ENCODE assay signal across 18 cellular contexts in the genomic region with DNA sequence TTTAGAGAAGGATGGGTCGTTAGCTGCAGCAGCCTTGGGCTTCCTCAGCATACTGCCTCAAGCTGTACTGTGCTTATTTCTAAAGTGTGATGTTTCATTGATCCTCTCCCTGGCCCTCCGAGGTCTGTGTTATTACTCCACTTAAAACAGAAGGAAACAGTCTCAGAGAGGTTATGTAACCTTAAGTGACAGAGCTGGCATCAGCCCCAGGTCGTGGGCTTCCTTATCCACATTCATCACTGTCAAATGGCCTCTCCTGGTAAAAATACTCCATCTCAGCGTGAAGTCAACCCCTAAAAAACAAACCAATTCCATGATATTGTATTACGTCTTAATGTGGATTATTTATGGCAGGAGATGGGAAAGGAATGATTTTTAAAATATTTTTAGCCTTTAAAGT.
A peak's percentile ranks its signal among the peaks of the same experiment; 100 is the strongest.
DNase-seq lines count a peak whose midpoint lies in the region; ATAC-seq, FAIRE-seq and TF ChIP-seq lines count a peak whose summit lies in the region.
"Had no signal": no experiment of that assay in that cellular context is flagged by ENCODE, and none has a peak within 500 bp of the region (broad histone marks: within the 10 kb centered on the region; RNA-seq: fewer than 3 reads in every experiment).

No MANE protein-coding gene starts in this region.

- no peaks in the 10 kb centered on the region for H3K9me3 ChIP-seq in HEK293 (ENCODE audit: control insufficient read depth, insufficient read depth, low read depth, low read length)
- H3K9me3 ChIP-seq in heart left ventricle: peaks cover 0 to 9% (median 0%) of the 10 kb centered on the region in 12 donors
- no peaks in the 10 kb centered on the region for H3K9me3 ChIP-seq in pancreas
- H3K9me3 ChIP-seq in WERI-Rb-1 (ENCODE audit: severe bottlenecking): no peaks in the 10 kb centered on the region
- H3K9me3 ChIP-seq: SJSA1 had no signal

- H3K27me3 Mint-ChIP-seq in natural killer cell treated with Interleukin-12 subunit alpha and Interleukin-12 subunit beta and Interleukin-15 and Interleukin-18, amount 100 ng/mL, for 72 hours: no peaks in the 10 kb centered on the region
- H3K27me3 Mint-ChIP-seq: activated naive CD4-positive, alpha-beta T cell treated with anti-CD3 and anti-CD28 coated beads, Interleukin-2, amount 50 U/mL, for 24 hours; activated T-cell treated with anti-CD3 and anti-CD28 coated beads, Interleukin-2, amount 50 U/mL, for 24 hours; brain had no signal

- intact Hi-C loops in heart left ventricle (cut with DNase I): no loop called here
- intact Hi-C loops in pancreas (cut with DNase I): no loop called here

- POLR2A ChIA-PET in HEK293 (lab: Yijun Ruan, JAX): no interaction called here

- TF ChIP-seq POLR2A in heart left ventricle (IDR thresholded peaks at IDR 0.05): no peak

- 15 to 22% (median 19%) methylated on average over 5 of the region's 5 CpGs for WGBS in heart left ventricle, 4 donors
- WGBS in pancreas, 2 donors: 32 to 35% methylated on average over 5 of the region's 5 CpGs

- no peaks in the 10 kb centered on the region for H3K36me3 ChIP-seq in HEK293 (ENCODE audit: control insufficient read depth in 2 of 2, insufficient read depth in 1 of 2, low read length in 2 of 2)
- H3K36me3 ChIP-seq in heart left ventricle: no peaks in the 10 kb centered on the region
- no peaks in the 10 kb centered on the region for H3K36me3 ChIP-seq in pancreas
- no peaks in the 10 kb centered on the region for H3K36me3 ChIP-seq in WERI-Rb-1
- H3K36me3 ChIP-seq: SJSA1 had no signal

- ATAC-seq in SK-N-SH treated with all-trans-retinoic acid at 6 μM for 48 hours (peak; percentile 72), heart left ventricle (peak; percentile 18 to 70 (median 66)), pancreas (peak in 3 of 4 donors; percentile 30 to 62 (median 36)), GM18511 (IDR thresholded peaks at IDR 0.05; ENCODE audit: unreplicated experiment) (no peak)
- no peak for ATAC-seq in natural killer cell treated with Interleukin-12 subunit alpha and Interleukin-12 subunit beta and Interleukin-15 and Interleukin-18, amount 100 ng/mL, for 72 hours

- in situ Hi-C loops in KBM-7 (cut with MboI; ENCODE audit: low pct_unique_long_range_greater_than_20kb, low sequenced_read_pairs): no loop called here

- peaks cover 7% of the 10 kb centered on the region for H3K9me3 Mint-ChIP-seq in natural killer cell treated with Interleukin-12 subunit alpha and Interleukin-12 subunit beta and Interleukin-15 and Interleukin-18, amount 100 ng/mL, for 72 hours
- H3K9me3 Mint-ChIP-seq: activated naive CD4-positive, alpha-beta T cell treated with anti-CD3 and anti-CD28 coated beads, Interleukin-2, amount 50 U/mL, for 24 hours had no signal

- H3K27me3 ChIP-seq in heart left ventricle: no peaks in the 10 kb centered on the region
- no peaks in the 10 kb centered on the region for H3K27me3 ChIP-seq in pancreas
- H3K27me3 ChIP-seq in WERI-Rb-1 (ENCODE audit: insufficient read depth, low read depth, severe bottlenecking): no peaks in the 10 kb centered on the region
- H3K27me3 ChIP-seq: SJSA1 had no signal

- H3K27ac ChIP-seq in HEK293 (ENCODE audit: extremely low read depth, low read depth, low read length) (no peak overlapping the region), heart left ventricle (peak overlapping the region in 7 of 12 donors; percentile 2 to 49 (median 20)), pancreas (no peak overlapping the region), WERI-Rb-1 (no peak overlapping the region)
- H3K27ac ChIP-seq: GM23248, parathyroid adenoma, SJSA1 had no signal

- no peak for FAIRE-seq in pancreas (lab: Jason Lieb, UNC)
- FAIRE-seq: TTC549 had no signal

- H3K4me1 Mint-ChIP-seq in natural killer cell treated with Interleukin-12 subunit alpha and Interleukin-12 subunit beta and Interleukin-15 and Interleukin-18, amount 100 ng/mL, for 72 hours (ENCODE audit: low read depth in 2 of 2): peaks cover 16% of the 10 kb centered on the region in 2 donors

- CTCF ChIA-PET in HEK293 (lab: Yijun Ruan, JAX): interaction anchor here (0.9 to 1.1 kb wide), 2 partner anchors 14 to 305 kb away, joined by 3 read pairs; no protein-coding TSS in a partner anchor

- H3K27ac Mint-ChIP-seq in natural killer cell treated with Interleukin-12 subunit alpha and Interleukin-12 subunit beta and Interleukin-15 and Interleukin-18, amount 100 ng/mL, for 72 hours: no peak overlapping the region
- H3K27ac Mint-ChIP-seq: activated naive CD4-positive, alpha-beta T cell treated with anti-CD3 and anti-CD28 coated beads, Interleukin-2, amount 50 U/mL, for 24 hours; activated T-cell treated with anti-CD3 and anti-CD28 coated beads, Interleukin-2, amount 50 U/mL, for 24 hours had no signal

- TF ChIP-seq CTCF in HEK293 (tag by site-specific recombination; IDR thresholded peaks at IDR 0.05): no peak
- no peak for TF ChIP-seq CTCF in heart left ventricle (IDR thresholded peaks at IDR 0.05)
- TF ChIP-seq CTCF in pancreas (IDR thresholded peaks at IDR 0.05): no peak
- no peak for TF ChIP-seq CTCF in WERI-Rb-1 (IDR thresholded peaks at IDR 0.05; ENCODE audit: low read depth, low read length)

- no peak overlapping the region for H3K4me3 ChIP-seq in HEK293 (ENCODE audit: low read depth, low read length)
- H3K4me3 ChIP-seq in heart left ventricle: no peak overlapping the region
- no peak overlapping the region for H3K4me3 ChIP-seq in pancreas
- H3K4me3 ChIP-seq in WERI-Rb-1 (ENCODE audit: low read depth, low read length): no peak overlapping the region
- H3K4me3 ChIP-seq: GM23248, SJSA1 had no signal

- no peaks in the 10 kb centered on the region for H3K36me3 Mint-ChIP-seq in natural killer cell treated with Interleukin-12 subunit alpha and Interleukin-12 subunit beta and Interleukin-15 and Interleukin-18, amount 100 ng/mL, for 72 hours

- H3K4me1 ChIP-seq in HEK293 (ENCODE audit: control insufficient read depth, insufficient read depth, low read length) (peaks cover 14% of the 10 kb centered on the region), heart left ventricle (peaks cover 0 to 51% (median 17%) of the 10 kb centered on the region in 12 donors), pancreas (peaks cover 0 to 10% (median 0%) of the 10 kb centered on the region in 3 donors)
- H3K4me1 ChIP-seq: SJSA1 had no signal

- no peak overlapping the region for H3K4me3 Mint-ChIP-seq in natural killer cell treated with Interleukin-12 subunit alpha and Interleukin-12 subunit beta and Interleukin-15 and Interleukin-18, amount 100 ng/mL, for 72 hours
- H3K4me3 Mint-ChIP-seq: activated naive CD4-positive, alpha-beta T cell treated with anti-CD3 and anti-CD28 coated beads, Interleukin-2, amount 50 U/mL, for 24 hours; activated T-cell treated with anti-CD3 and anti-CD28 coated beads, Interleukin-2, amount 50 U/mL, for 24 hours; brain had no signal

- peak in 1 of 5 donors; percentile 41 for DNase-seq in heart left ventricle
- DNase-seq in pancreas: no peak
- no peak for DNase-seq in WERI-Rb-1
- DNase-seq in natural killer cell treated with Interleukin-12 subunit alpha and Interleukin-12 subunit beta and Interleukin-15 and Interleukin-18, amount 100 ng/mL, for 72 hours (ENCODE audit: low spot score): no peak
- DNase-seq in KBM-7: no peak
- DNase-seq: activated CD4-positive, alpha-beta T cell treated with anti-CD3 and anti-CD28 coated beads, Interleukin-2, amount 50 U/mL, for 1 hour; activated T-cell treated with anti-CD3 and anti-CD28 coated beads, Interleukin-2, amount 50 U/mL, for 24 hours; GM23248; hippocampal formation; NCI-H1417 treated with DMSO at 0.1 percent for 48 hours had no signal

TF ChIP-seq in HEK293, 187 proteins besides CTCF, POLR2A, EP300 and RAD21 (continues in another document):
- TF ChIP-seq FEZF1 (tag by site-specific recombination; IDR thresholded peaks at IDR 0.05) (peak; percentile 48), ZNF623 (tag by site-specific recombination; IDR thresholded peaks at IDR 0.05) (no peak), YY1 (tag by site-specific recombination; IDR thresholded peaks at IDR 0.05) (no peak), ZNF561 (tag by site-specific recombination; IDR thresholded peaks at IDR 0.05; ENCODE audit: borderline replicate concordance) (no peak)
- TF ChIP-seq, protein P1, sequence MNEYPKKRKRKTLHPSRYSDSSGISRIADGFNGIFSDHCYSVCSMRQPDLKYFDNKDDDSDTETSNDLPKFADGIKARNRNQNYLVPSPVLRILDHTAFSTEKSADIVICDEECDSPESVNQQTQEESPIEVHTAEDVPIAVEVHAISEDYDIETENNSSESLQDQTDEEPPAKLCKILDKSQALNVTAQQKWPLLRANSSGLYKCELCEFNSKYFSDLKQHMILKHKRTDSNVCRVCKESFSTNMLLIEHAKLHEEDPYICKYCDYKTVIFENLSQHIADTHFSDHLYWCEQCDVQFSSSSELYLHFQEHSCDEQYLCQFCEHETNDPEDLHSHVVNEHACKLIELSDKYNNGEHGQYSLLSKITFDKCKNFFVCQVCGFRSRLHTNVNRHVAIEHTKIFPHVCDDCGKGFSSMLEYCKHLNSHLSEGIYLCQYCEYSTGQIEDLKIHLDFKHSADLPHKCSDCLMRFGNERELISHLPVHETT (tag by site-specific recombination; IDR thresholded peaks at IDR 0.05): no peak

TF ChIP-seq in SK-N-SH treated with all-trans-retinoic acid at 6 μM for 48 hours, 23 proteins besides CTCF, POLR2A, EP300 and RAD21 (continues in another document):
- TF ChIP-seq ZFP3 (CRISPR knock-in tag; IDR thresholded peaks at IDR 0.05): no peak
- no peak for TF ChIP-seq ZNF565 (CRISPR knock-in tag; conservative IDR thresholded peaks at IDR 0.05; ENCODE audit: low read depth)
- TF ChIP-seq ESRRG (CRISPR knock-in tag; IDR thresholded peaks at IDR 0.05): no peak
- no peak for TF ChIP-seq ZFP30 (CRISPR knock-in tag; IDR thresholded peaks at IDR 0.05)
- no peak for TF ChIP-seq PPARA (CRISPR knock-in tag; IDR thresholded peaks at IDR 0.05; ENCODE audit: borderline replicate concordance)
- TF ChIP-seq ZNF70 (CRISPR knock-in tag; IDR thresholded peaks at IDR 0.05): no peak

Comparison
In these comparisons a context has a peak if more than half of its experiments do, and no peak if none do; other contexts are left out.
1. H3K27ac ChIP-seq: peak in heart left ventricle (7 of 12); none in HEK293 (single experiment), pancreas (0 of 4) and WERI-Rb-1 (single experiment).
2. ATAC-seq: peak in SK-N-SH treated with all-trans-retinoic acid at 6 μM for 48 hours (single experiment), heart left ventricle (4 of 4) and pancreas (3 of 4); none in GM18511 (single experiment) and natural killer cell treated with Interleukin-12 subunit alpha and Interleukin-12 subunit beta and Interleukin-15 and Interleukin-18, amount 100 ng/mL, for 72 hours (0 of 2).